In the genomic region with DNA sequence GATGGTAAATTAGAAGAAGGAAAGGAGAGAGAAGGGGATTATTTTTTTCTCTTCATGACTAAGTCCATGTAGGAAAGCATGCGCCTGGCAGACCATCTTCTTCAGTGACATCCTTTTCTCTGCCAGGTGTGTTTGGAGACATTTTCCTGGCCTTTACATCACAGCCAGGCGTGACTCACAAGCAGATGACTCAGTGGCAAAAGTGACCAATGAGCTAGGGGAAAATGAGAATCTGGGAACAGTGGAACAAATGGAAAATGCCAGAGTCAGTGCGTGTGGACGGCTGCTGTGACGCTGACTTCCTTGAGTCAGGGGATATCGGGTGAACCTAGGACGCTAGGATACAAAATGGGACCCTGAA, we compare ENCODE assay signal across 13 cellular contexts. TPM values are rescaled to one million over a fixed set of nuclear protein-coding genes. Genes with fewer than 3 reads are reported as not detected.
DNase-seq lines count a peak whose midpoint lies in the region; ATAC-seq, FAIRE-seq and TF ChIP-seq lines count a peak whose summit lies in the region.
"Had no signal": no experiment of that assay in that cellular context is flagged by ENCODE, and none has a peak within 500 bp of the region (broad histone marks: within the 10 kb centered on the region; RNA-seq: fewer than 3 reads in every experiment).

No MANE protein-coding gene starts in this region.

- in situ Hi-C loops in HepG2 (cut with HindIII; ENCODE audit: extremely low pct_ligation_motif_present, low pct_unique_long_range_greater_than_20kb) = no loop called here

- peaks cover 7% of the 10 kb centered on the region; the same call in 1 of the 2 replicates for H3K4me1 ChIP-seq in HepG2 (ENCODE audit: insufficient read depth, low read length)
- H3K4me1 ChIP-seq in right lobe of liver = peaks cover 0 to 4% (median 0%) of the 10 kb centered on the region in 4 donors

- H3K27ac Mint-ChIP-seq in glutamatergic neuron (ENCODE audit: unreplicated experiment) (peak overlapping the region; percentile 71), nephron progenitor cell (no peak overlapping the region), osteocyte (ENCODE audit: unreplicated experiment) (no peak overlapping the region)

- ATAC-seq in HepG2 = no peak
- no peak for ATAC-seq in right lobe of liver

- TF ChIP-seq CTCF in HepG2 (CRISPR knock-in tag; IDR thresholded peaks at IDR 0.05) = no peak
- TF ChIP-seq CTCF in right lobe of liver (IDR thresholded peaks at IDR 0.05) = no peak
- no peak for TF ChIP-seq CTCF in glutamatergic neuron (IDR thresholded peaks at IDR 0.05; ENCODE audit: partially characterized antibody, unreplicated experiment)
- no peak for TF ChIP-seq CTCF in nephron progenitor cell (IDR thresholded peaks at IDR 0.05)
- TF ChIP-seq CTCF in osteocyte (IDR thresholded peaks at IDR 0.05) = no peak

- no peak for FAIRE-seq in HepG2 (lab: Jason Lieb, UNC)
- peak; percentile 77 for FAIRE-seq in urothelium cell line (lab: Jason Lieb, UNC)
- FAIRE-seq: GM12892 had no signal

- no peaks in the 10 kb centered on the region for H3K9me3 ChIP-seq in HepG2 (ENCODE audit: low read length)
- H3K9me3 ChIP-seq in right lobe of liver = no peaks in the 10 kb centered on the region
- H3K9me3 ChIP-seq: BLaER1 had no signal

- POLR2A ChIA-PET in HepG2 (lab: Yijun Ruan, JAX) = no interaction called here

- H3K9ac ChIP-seq in HepG2 (ENCODE audit: insufficient read depth, low read depth, low read length) = no peak overlapping the region
- H3K9ac ChIP-seq: BLaER1 had no signal

- TF ChIP-seq POLR2A in HepG2 (IDR thresholded peaks at IDR 0.05; ENCODE audit: insufficient read depth in 1 of 2, low read depth in 2 of 2, low read length in 2 of 2) = no peak
- no peak for TF ChIP-seq POLR2A in right lobe of liver (IDR thresholded peaks at IDR 0.05)

- TF ChIP-seq RAD21 in HepG2 (CRISPR knock-in tag; IDR thresholded peaks at IDR 0.05) = no peak

- no peaks in the 10 kb centered on the region for H3K36me3 Mint-ChIP-seq in glutamatergic neuron (ENCODE audit: unreplicated experiment)
- H3K36me3 Mint-ChIP-seq in nephron progenitor cell (ENCODE audit: low read depth) = no peaks in the 10 kb centered on the region
- H3K36me3 Mint-ChIP-seq in osteocyte (ENCODE audit: unreplicated experiment) = peaks cover 3% of the 10 kb centered on the region

- no peak for DNase-seq in HepG2 (ENCODE audit: low spot score)
- no peak for DNase-seq in right lobe of liver
- no peak for DNase-seq in glutamatergic neuron
- peak; percentile 82 for DNase-seq in urothelium cell line (ENCODE audit: low spot score)
- DNase-seq in nephron progenitor cell = no peak
- DNase-seq in osteocyte (ENCODE audit: extremely low spot score, unreplicated experiment) = no peak
- DNase-seq in SW 1271 (lab: John Stamatoyannopoulos, UW) = no peak
- DNase-seq: activated T-cell treated with anti-CD3 and anti-CD28 coated beads, Interleukin-2, amount 50 U/mL, for 48 hours; effector memory CD4-positive, alpha-beta T cell; NCI-H1105 had no signal

- no peaks in the 10 kb centered on the region for H3K36me3 ChIP-seq in HepG2 (replicated peaks in 1 of 2; ENCODE audit: control insufficient read depth in 1 of 2, insufficient read depth in 2 of 2, low read length in 2 of 2)
- no peaks in the 10 kb centered on the region for H3K36me3 ChIP-seq in right lobe of liver
- H3K36me3 ChIP-seq: BLaER1 had no signal

- peak overlapping the region; percentile 31 for H3K4me3 Mint-ChIP-seq in glutamatergic neuron (ENCODE audit: unreplicated experiment)
- H3K4me3 Mint-ChIP-seq in nephron progenitor cell = no peak overlapping the region
- no peak overlapping the region for H3K4me3 Mint-ChIP-seq in osteocyte (ENCODE audit: unreplicated experiment)

- peaks cover 45% of the 10 kb centered on the region for H3K4me1 Mint-ChIP-seq in glutamatergic neuron (ENCODE audit: low read depth, unreplicated experiment)
- peaks cover 21% of the 10 kb centered on the region for H3K4me1 Mint-ChIP-seq in nephron progenitor cell
- no peaks in the 10 kb centered on the region for H3K4me1 Mint-ChIP-seq in osteocyte (ENCODE audit: unreplicated experiment)

- WGBS in HepG2 (ENCODE audit: low lambda C conversion rate) = 61% methylated on average over 7 of the region's 7 CpGs
- 95% methylated on average over 7 of the region's 7 CpGs for WGBS in right lobe of liver (ENCODE audit: insufficient coverage, low coverage, low lambda C conversion rate, missing lambda C conversion rate)

- H3K9me3 Mint-ChIP-seq in glutamatergic neuron (ENCODE audit: unreplicated experiment) (peaks cover 11% of the 10 kb centered on the region), nephron progenitor cell (no peaks in the 10 kb centered on the region), osteocyte (ENCODE audit: unreplicated experiment) (no peaks in the 10 kb centered on the region)

- H4K20me1 ChIP-seq in HepG2 (ENCODE audit: insufficient read depth, low read length) = no peaks in the 10 kb centered on the region
- H4K20me1 ChIP-seq: BLaER1 had no signal

- H3K4me3 ChIP-seq in HepG2 (replicated peaks in 1 of 3; ENCODE audit: insufficient read depth in 1 of 3, low read depth in 2 of 3, low read length in 3 of 3) = no peak overlapping the region
- no peak overlapping the region for H3K4me3 ChIP-seq in right lobe of liver
- H3K4me3 ChIP-seq: BLaER1 had no signal

- H3K27ac ChIP-seq in HepG2 (ENCODE audit: extremely low read length, insufficient read depth, low read length) (no peak overlapping the region), right lobe of liver (no peak overlapping the region), angular gyrus (ENCODE audit: low read depth, low read length) (peak overlapping the region; percentile 49)
- H3K27ac ChIP-seq: BLaER1 had no signal

- H2AFZ ChIP-seq in HepG2 (ENCODE audit: low read length) = no peak overlapping the region

- BruUV-seq in HepG2 (replicated peaks; lab: Mats Ljungman, UMichigan) = no TSS peak

- TF ChIP-seq EP300 in HepG2 (IDR thresholded peaks at IDR 0.05; ENCODE audit: low read depth in 2 of 2, low read length in 2 of 2) (no peak), HepG2 (CRISPR knock-in tag; IDR thresholded peaks at IDR 0.05; ENCODE audit: borderline replicate concordance) (no peak)

- H3K4me2 ChIP-seq in HepG2 (ENCODE audit: low read depth, low read length) = no peak overlapping the region
- H3K4me2 ChIP-seq: BLaER1 had no signal

- peaks cover 0 to 24% of the 10 kb centered on the region in 2 experiments; a peak in 3 of 5 replicates for H3K27me3 ChIP-seq in HepG2 (ENCODE audit: control insufficient read depth in 1 of 2, insufficient read depth in 2 of 2, low read length in 2 of 2)
- H3K27me3 ChIP-seq in right lobe of liver = no peaks in the 10 kb centered on the region

- H3K79me2 ChIP-seq in HepG2 (ENCODE audit: insufficient read depth, low read length) = no peaks in the 10 kb centered on the region

- intact Hi-C loops in HepG2 (cut with micrococcal nuclease; ENCODE audit: unreplicated experiment) = no loop called here
- intact Hi-C loops in right lobe of liver (cut with DNase I) = no loop called here

- H3K27me3 Mint-ChIP-seq in glutamatergic neuron (ENCODE audit: unreplicated experiment) = peaks cover 4% of the 10 kb centered on the region
- peaks cover 6% of the 10 kb centered on the region for H3K27me3 Mint-ChIP-seq in nephron progenitor cell (ENCODE audit: low read depth, poor library complexity)
- no peaks in the 10 kb centered on the region for H3K27me3 Mint-ChIP-seq in osteocyte (ENCODE audit: unreplicated experiment)

- CTCF ChIA-PET in HepG2 (lab: Yijun Ruan, JAX; ENCODE audit: low intra/inter-chr PET ratio, low total read pairs) = no interaction called here

RNA-seq across cellular contexts. Expression of a gene that starts 9.4 kb away (rescaled TPM):
- 1.5 and 1.8 TPM in 2 replicates for total RNA-seq in HepG2 (2016; rRNA removed; fragmentation: Illumina TruSeq; extraction: Trizol)
- total RNA-seq in HepG2 (2016; cell fraction: cytosol; rRNA removed; fragmentation: Illumina TruSeq; extraction: Trizol; ENCODE audit: low read depth) = 0.62 and 0.91 TPM in 2 replicates
- 1.5 and 1.7 TPM in 2 replicates for total RNA-seq in HepG2 (2016; cell fraction: insoluble cytoplasmic fraction; rRNA removed; fragmentation: Illumina TruSeq; extraction: Trizol)
- total RNA-seq in HepG2 (2016; cell fraction: membrane; rRNA removed; fragmentation: Illumina TruSeq; extraction: Trizol) = 0.99 and 1.1 TPM in 2 replicates
- 0.75 and 1.6 TPM in 2 replicates for total RNA-seq in HepG2 (2016; cell fraction: nucleus; rRNA removed; fragmentation: Illumina TruSeq; extraction: Trizol)
- polyA plus RNA-seq in HepG2 (2011; rRNA removed) = 1.8 and 2.4 TPM in 2 replicates
- 1.6 and 2.3 TPM in 2 replicates for polyA plus RNA-seq in HepG2 (2011; cell fraction: cytosol; rRNA removed)
- 6.1 and 6.2 TPM in 2 replicates for polyA plus RNA-seq in HepG2 (2011; cell fraction: nucleus; rRNA removed)
- polyA plus RNA-seq in HepG2 (2012) = 1.6 and 2.5 TPM in 2 replicates
- polyA plus RNA-seq in HepG2 (2016; cell fraction: cytosol; fragmentation: Illumina TruSeq; extraction: Trizol; ENCODE audit: low read depth) = 0.47 and 1.2 TPM in 2 replicates
- polyA plus RNA-seq in HepG2 (2016; cell fraction: insoluble cytoplasmic fraction; fragmentation: Illumina TruSeq; extraction: Trizol; ENCODE audit: low read depth) = 1.3 and 1.5 TPM in 2 replicates
- 0.90 and 1.2 TPM in 2 replicates for polyA plus RNA-seq in HepG2 (2016; cell fraction: membrane; fragmentation: Illumina TruSeq; extraction: Trizol; ENCODE audit: low read depth)
- 1.4 and 2.0 TPM in 2 replicates for polyA plus RNA-seq in HepG2 (2016; cell fraction: nucleus; fragmentation: Illumina TruSeq; extraction: Trizol; ENCODE audit: insufficient read depth, low read depth)
- 1.2 and 3.4 TPM in 2 replicates for polyA minus RNA-seq in HepG2 (2011; rRNA and poly(A)+ RNA removed; ENCODE audit: low replicate concordance)
- 0.99 and 1.8 TPM in 2 replicates for polyA minus RNA-seq in HepG2 (2011; cell fraction: cytosol; rRNA and poly(A)+ RNA removed)
- 3.6 and 5.5 TPM in 2 replicates for polyA minus RNA-seq in HepG2 (2011; cell fraction: nucleus; rRNA and poly(A)+ RNA removed)
- 1 to 10 TPM; 2.6 to 7.4 (median 4.7) TPM for total RNA-seq in right lobe of liver
- total RNA-seq in glutamatergic neuron (ENCODE audit: unreplicated experiment) = 56.1 TPM
- 10.6 and 12.4 TPM in 2 replicates for total RNA-seq in osteocyte

RNA-seq across cellular contexts. Expression of a gene that starts 25.7 kb away (rescaled TPM):
- 39.6 and 46.8 TPM in 2 replicates for total RNA-seq in HepG2 (2016; rRNA removed; fragmentation: Illumina TruSeq; extraction: Trizol)
- 7.0 and 8.2 TPM in 2 replicates for total RNA-seq in HepG2 (2016; cell fraction: cytosol; rRNA removed; fragmentation: Illumina TruSeq; extraction: Trizol; ENCODE audit: low read depth)
- total RNA-seq in HepG2 (2016; cell fraction: insoluble cytoplasmic fraction; rRNA removed; fragmentation: Illumina TruSeq; extraction: Trizol) = 36.4 and 48.1 TPM in 2 replicates
- total RNA-seq in HepG2 (2016; cell fraction: membrane; rRNA removed; fragmentation: Illumina TruSeq; extraction: Trizol) = 31.2 and 33.2 TPM in 2 replicates
- total RNA-seq in HepG2 (2016; cell fraction: nucleus; rRNA removed; fragmentation: Illumina TruSeq; extraction: Trizol) = 34.5 and 37.8 TPM in 2 replicates
- polyA plus RNA-seq in HepG2 (2011; rRNA removed) = 67.6 and 79.2 TPM in 2 replicates
- polyA plus RNA-seq in HepG2 (2011; cell fraction: cytosol; rRNA removed) = 96.7 and 128 TPM in 2 replicates
- polyA plus RNA-seq in HepG2 (2011; cell fraction: nucleus; rRNA removed) = 127 and 132 TPM in 2 replicates
- 56.5 and 63.5 TPM in 2 replicates for polyA plus RNA-seq in HepG2 (2012)
- 4.1 and 4.9 TPM in 2 replicates for polyA plus RNA-seq in HepG2 (2016; cell fraction: cytosol; fragmentation: Illumina TruSeq; extraction: Trizol; ENCODE audit: low read depth)
- polyA plus RNA-seq in HepG2 (2016; cell fraction: insoluble cytoplasmic fraction; fragmentation: Illumina TruSeq; extraction: Trizol; ENCODE audit: low read depth) = 35.0 and 37.7 TPM in 2 replicates
- 18.0 and 19.5 TPM in 2 replicates for polyA plus RNA-seq in HepG2 (2016; cell fraction: membrane; fragmentation: Illumina TruSeq; extraction: Trizol; ENCODE audit: low read depth)
- polyA plus RNA-seq in HepG2 (2016; cell fraction: nucleus; fragmentation: Illumina TruSeq; extraction: Trizol; ENCODE audit: insufficient read depth, low read depth) = 57.2 and 68.7 TPM in 2 replicates
- polyA minus RNA-seq in HepG2 (2011; rRNA and poly(A)+ RNA removed; ENCODE audit: low replicate concordance) = 49.1 and 145 TPM in 2 replicates
- polyA minus RNA-seq in HepG2 (2011; cell fraction: cytosol; rRNA and poly(A)+ RNA removed) = 43.3 and 54.9 TPM in 2 replicates
- 53.7 and 58.9 TPM in 2 replicates for polyA minus RNA-seq in HepG2 (2011; cell fraction: nucleus; rRNA and poly(A)+ RNA removed)
- 10 to 100 TPM; 10.7 to 27.5 (median 19.0) TPM for total RNA-seq in right lobe of liver
- 43.6 TPM for total RNA-seq in glutamatergic neuron (ENCODE audit: unreplicated experiment)
- 53.6 and 53.7 TPM in 2 replicates for total RNA-seq in osteocyte
